Comparison of ENCODE assay signal across 8 cellular contexts in genomic region chr7:114916261-114916892, GRCh38. TPM values are rescaled to one million over a fixed set of nuclear protein-coding genes. Genes with fewer than 3 reads are reported as not detected.
DNase-seq lines count a peak whose midpoint lies in the region; ATAC-seq, FAIRE-seq and TF ChIP-seq lines count a peak whose summit lies in the region.

No MANE protein-coding gene starts in this region.

- H3K27ac ChIP-seq in GM12878 (ENCODE audit: control insufficient read depth, insufficient read depth) (peak overlapping the region; percentile 95), osteoblast (ENCODE audit: low read depth, low read length) (no peak overlapping the region)

- H3K79me2 ChIP-seq in GM12878 (ENCODE audit: control insufficient read depth, insufficient read depth, low read length) = peaks cover 15% of the 10 kb centered on the region
- H3K79me2 ChIP-seq in osteoblast (ENCODE audit: insufficient read depth, low read length) = no peaks in the 10 kb centered on the region

- under 1% methylated on average over 6 of the region's 6 CpGs for WGBS in GM12878 (ENCODE audit: insufficient coverage, insufficient replicate concordance, low lambda C conversion rate, missing lambda C conversion rate)

- H3K27me3 ChIP-seq in GM12878 (replicated peaks in 1 of 2; ENCODE audit: control insufficient read depth in 2 of 2, insufficient read depth in 2 of 2, low read length in 1 of 2) (no peaks in the 10 kb centered on the region), osteoblast (ENCODE audit: insufficient read depth, low read length) (no peaks in the 10 kb centered on the region)

- H2AFZ ChIP-seq in GM12878 (ENCODE audit: control insufficient read depth, low read depth, low read length) (peak overlapping the region; percentile 76), osteoblast (ENCODE audit: low read length) (no peak overlapping the region)

- H3K36me3 ChIP-seq in GM12878 (ENCODE audit: control insufficient read depth in 2 of 2, insufficient read depth in 2 of 2, low read length in 1 of 2) (no peaks in the 10 kb centered on the region), osteoblast (ENCODE audit: insufficient read depth, low read length) (no peaks in the 10 kb centered on the region)

- FAIRE-seq in GM12891 (lab: Jason Lieb, UNC) (peak; percentile 97), GM12878 (lab: Jason Lieb, UNC) (peak; percentile 94), frontal cortex (lab: Jason Lieb, UNC) (no peak)

- TF ChIP-seq RAD21 in GM12878 (IDR thresholded peaks at IDR 0.05; ENCODE audit: insufficient read depth, low read depth, low read length) = no peak

- CTCF ChIA-PET in GM12878 (lab: Yijun Ruan, JAX) = interaction anchor here (1.0 to 3.5 kb wide), 7 partner anchors 10 to 51 kb away, joined by 3 to 19 read pairs (median 4); no protein-coding TSS in a partner anchor

- intact Hi-C loops in GM12878 (cut with micrococcal nuclease; ENCODE audit: unreplicated experiment) = loop anchor here (2.0 kb wide), 1 partner anchor 52 kb away; no protein-coding TSS in a partner anchor

- no peaks in the 10 kb centered on the region for H3K9me3 Mint-ChIP-seq in endothelial cell (ENCODE audit: unreplicated experiment)

- H3K4me1 ChIP-seq in GM12878 (ENCODE audit: control insufficient read depth, insufficient read depth, low read length) = peaks cover 19% of the 10 kb centered on the region
- no peaks in the 10 kb centered on the region for H3K4me1 ChIP-seq in osteoblast (ENCODE audit: insufficient read depth, low read length)

- H3K4me3 Mint-ChIP-seq in endothelial cell (ENCODE audit: unreplicated experiment) = no peak overlapping the region

- H3K27me3 Mint-ChIP-seq in endothelial cell (ENCODE audit: unreplicated experiment) = no peaks in the 10 kb centered on the region

- no peaks in the 10 kb centered on the region for H3K36me3 Mint-ChIP-seq in endothelial cell (ENCODE audit: low read depth, unreplicated experiment)

- in situ Hi-C loops in GM12878 (cut with MboI) = no loop called here

- POLR2A ChIA-PET in GM12878 (lab: Charles Lee) = interaction anchor here (1.5 to 4.4 kb wide), 4 partner anchors 11 to 118 kb away, joined by 4 to 30 read pairs (median 4); no protein-coding TSS in a partner anchor

- DNase-seq in GM12891 (ENCODE audit: insufficient read length, low spot score) (peak; percentile 13), GM12878 (ENCODE audit: low read depth, low spot score) (peak; percentile 85), frontal cortex (ENCODE audit: low spot score in 2 of 2) (no peak), NOMO-1 treated with dmso at 0.1 percent for 144 hours (lab: John Stamatoyannopoulos, UW; ENCODE audit: unreplicated experiment) (no peak), endothelial cell (ENCODE audit: low spot score) (no peak), osteoblast (ENCODE audit: insufficient read length, low spot score, missing footprints) (no peak)

- peak overlapping the region; percentile 76 for H3K9ac ChIP-seq in GM12878 (ENCODE audit: control insufficient read depth, insufficient read depth, low read length)

- SMC1A ChIA-PET in GM12878 (lab: Charles Lee; ENCODE audit: uncharacterized antibody, unreplicated experiment) = interaction anchor here (0.8 to 8.9 kb wide), 16 partner anchors 8 to 301 kb away, joined by 3 to 122 read pairs (median 4); no protein-coding TSS in a partner anchor

- TF ChIP-seq EP300 in GM12878 (IDR thresholded peaks at IDR 0.05; ENCODE audit: borderline replicate concordance in 1 of 2, control insufficient read depth in 1 of 2, low read depth in 2 of 2, low read length in 2 of 2) = peak in 1 of 2 experiments; percentile 93; a peak in 3 of 4 replicates

- peak overlapping the region; percentile 54; the same call in 1 of the 2 replicates for H3K4me3 ChIP-seq in GM12878
- H3K4me3 ChIP-seq in osteoblast (ENCODE audit: insufficient read depth, low read length) = no peak overlapping the region

- no peak overlapping the region for H3K27ac Mint-ChIP-seq in endothelial cell (ENCODE audit: unreplicated experiment)

- ATAC-seq in GM19463 (IDR thresholded peaks at IDR 0.05; ENCODE audit: unreplicated experiment) (peak; percentile 90), HG03175 (IDR thresholded peaks at IDR 0.05; ENCODE audit: unreplicated experiment) (peak; percentile 95), GM12878 (peak; percentile 91)

- H3K9me3 ChIP-seq in GM12878 (replicated peaks; ENCODE audit: control insufficient read depth, insufficient read depth, low read length) (no peaks in the 10 kb centered on the region), osteoblast (ENCODE audit: low read depth, low read length) (no peaks in the 10 kb centered on the region)

- TF ChIP-seq POLR2A in GM12891 (IDR thresholded peaks at IDR 0.05; ENCODE audit: low read depth, low read length) (peak; percentile 95), GM12878 (IDR thresholded peaks at IDR 0.05; ENCODE audit: low read depth, low read length) (peak; percentile 78)

- H4K20me1 ChIP-seq in GM12878 (ENCODE audit: control insufficient read depth, insufficient read depth) (no peaks in the 10 kb centered on the region), osteoblast (ENCODE audit: insufficient read depth, low read length) (no peaks in the 10 kb centered on the region)

- TF ChIP-seq CTCF in GM12878 (IDR thresholded peaks at IDR 0.05 in 2 of 3, conservative IDR thresholded peaks at IDR 0.05 in 1 of 3; ENCODE audit: control insufficient read depth in 2 of 3, extremely low read depth in 1 of 3, insufficient read depth in 1 of 3, low read depth in 3 of 3, low read length in 3 of 3) = no peak
- TF ChIP-seq CTCF in endothelial cell (IDR thresholded peaks at IDR 0.05; ENCODE audit: unreplicated experiment) = no peak
- no peak for TF ChIP-seq CTCF in osteoblast (IDR thresholded peaks at IDR 0.05; ENCODE audit: extremely low read depth, low read depth, low read length)

- no TSS peak for BruUV-seq in GM12878 (replicated peaks; lab: Mats Ljungman, UMichigan)

- H3K4me1 Mint-ChIP-seq in endothelial cell (ENCODE audit: unreplicated experiment) = no peaks in the 10 kb centered on the region

- RAD21 ChIA-PET in GM12878 (lab: Charles Lee; ENCODE audit: unreplicated experiment) = interaction anchor here (0.8 to 4.0 kb wide), 9 partner anchors 9 to 300 kb away, joined by 3 to 34 read pairs (median 9); no protein-coding TSS in a partner anchor

- H3K4me2 ChIP-seq in GM12878 (ENCODE audit: control insufficient read depth, insufficient read depth) = peak overlapping the region; percentile 93
- no peak overlapping the region for H3K4me2 ChIP-seq in osteoblast (ENCODE audit: insufficient read depth, low read length)

TF ChIP-seq in GM12891, 5 proteins besides CTCF, POLR2A, EP300 and RAD21:
- no peak for TF ChIP-seq PAX5 (IDR thresholded peaks at IDR 0.05; ENCODE audit: insufficient read depth, low read length, severe bottlenecking)
- TF ChIP-seq POLR2AphosphoS5 (IDR thresholded peaks at IDR 0.05; ENCODE audit: low read depth, low read length) = peak; percentile 83
- TF ChIP-seq TAF1 (IDR thresholded peaks at IDR 0.05; ENCODE audit: low read depth, low read length) = peak; percentile 89
- TF ChIP-seq SPI1 (IDR thresholded peaks at IDR 0.05; ENCODE audit: low read depth, low read length) = peak; percentile 72
- TF ChIP-seq POU2F2 (IDR thresholded peaks at IDR 0.05; ENCODE audit: low read depth, low read length) = peak; percentile 77

TF ChIP-seq in GM12878, 131 proteins besides CTCF, POLR2A, EP300 and RAD21 (continues in another document):
- TF ChIP-seq NFXL1 (IDR thresholded peaks at IDR 0.05; ENCODE audit: borderline replicate concordance) = no peak
- TF ChIP-seq E4F1 (IDR thresholded peaks at IDR 0.05; ENCODE audit: borderline replicate concordance, partially characterized antibody) = no peak
- no peak for TF ChIP-seq NRF1 (conservative IDR thresholded peaks at IDR 0.05; ENCODE audit: low read depth, low read length)
- no peak for TF ChIP-seq HCFC1 (IDR thresholded peaks at IDR 0.05; ENCODE audit: low read length)
- TF ChIP-seq MYC (IDR thresholded peaks at IDR 0.05; ENCODE audit: insufficient read depth, insufficient read length, insufficient replicate concordance, low read length, severe bottlenecking) = no peak

RNA-seq across cellular contexts. Expression of gene MDFIC, which starts 5.5 kb away (rescaled TPM):
- 46.9 TPM for polyA plus RNA-seq in GM12891 (2012; ENCODE audit: low read depth, missing spikeins)
- total RNA-seq in GM12878 (2013; cell fraction: nucleolus; rRNA removed) = 50.7 and 52.3 TPM in 2 replicates
- total RNA-seq in GM12878 (2014; rRNA removed) (49.3 and 57.8 TPM in 2 replicates), GM12878 (2014; rRNA removed; fragmentation: Illumina TruSeq; extraction: Trizol) (54.7 and 58.4 TPM in 2 replicates), GM12878 (2021) (39.0 and 50.5 TPM in 2 replicates), frontal cortex (6.1 TPM), endothelial cell (ENCODE audit: unreplicated experiment) (22.3 TPM), osteoblast (68.8 and 81.3 TPM in 2 replicates)
- 17.2 TPM for polyA plus RNA-seq in GM12878 (2011; ENCODE audit: low read depth)
- polyA plus RNA-seq in GM12878 (2011; rRNA removed) (50.9 and 68.6 TPM in 2 replicates), GM12878 (2014; fragmentation: Illumina TruSeq; extraction: Trizol) (42.6 and 53.0 TPM in 2 replicates), GM12878 (2014; fragmentation: Nextera tagmentation; extraction: Ambion mirVana) (10 to 100 TPM; 11.5 to 16.1 TPM), GM12878 (2014; rRNA removed) (37.5 and 38.7 TPM in 2 replicates), GM12878 (2016; fragmentation: Nextera tagmentation; extraction: Ambion mirVana) (10 to 100 TPM in 1 of 2 experiments, 1 to 10 TPM in 1; 7.3 to 35.3 TPM)
- 25.8 and 32.4 TPM in 2 replicates for polyA plus RNA-seq in GM12878 (2011; cell fraction: cytosol; rRNA removed)
- polyA plus RNA-seq in GM12878 (2011; cell fraction: nucleus; rRNA removed) = 19.3 TPM in 2 replicates
- polyA plus RNA-seq in GM12878 (2012) = 36.3 and 36.8 TPM in 2 replicates
- polyA minus RNA-seq in GM12878 (2011; rRNA and poly(A)+ RNA removed) = 45.8 and 82.7 TPM in 2 replicates
- 27.0 and 34.0 TPM in 2 replicates for polyA minus RNA-seq in GM12878 (2011; cell fraction: cytosol; rRNA and poly(A)+ RNA removed)
- polyA minus RNA-seq in GM12878 (2011; cell fraction: nucleus; rRNA and poly(A)+ RNA removed) = 20.1 and 42.3 TPM in 2 replicates

Comparison
In these comparisons a context has a peak if more than half of its experiments do, and no peak if none do; other contexts are left out.
1. DNase-seq: peak in GM12891 (single experiment) and GM12878 (single experiment); none in frontal cortex (0 of 2), NOMO-1 treated with dmso at 0.1 percent for 144 hours (single experiment), endothelial cell (single experiment) and osteoblast (single experiment).
2. Peak in every context shown above with its lines, with median percentiles within 50 percentile points of each other: ATAC-seq.